In the genomic region with DNA sequence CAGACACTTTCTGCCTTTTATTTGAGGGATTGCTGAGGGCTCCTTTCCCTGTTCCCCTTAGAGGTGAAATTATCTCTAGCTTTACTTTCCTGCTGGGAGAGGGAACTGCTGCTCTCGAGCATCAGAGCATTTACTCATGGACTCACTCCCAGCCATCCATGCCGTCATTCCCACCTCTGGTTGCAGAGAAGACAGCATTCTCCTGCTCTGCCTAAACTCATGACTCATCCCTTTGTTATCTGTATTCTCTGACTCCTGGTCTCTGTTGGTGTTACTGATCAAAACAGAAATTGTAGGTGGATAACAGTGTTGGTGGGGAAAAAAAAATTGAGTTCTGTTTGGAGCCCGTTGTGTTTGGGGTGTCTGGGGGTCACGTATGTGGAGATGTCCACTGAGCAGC, we compare ENCODE assay signal across 12 cellular contexts.
A peak's percentile ranks its signal among the peaks of the same experiment; 100 is the strongest.
DNase-seq lines count a peak whose midpoint lies in the region; ATAC-seq, FAIRE-seq and TF ChIP-seq lines count a peak whose summit lies in the region.
"Had no signal": no experiment of that assay in that cellular context is flagged by ENCODE, and none has a peak within 500 bp of the region (broad histone marks: within the 10 kb centered on the region; RNA-seq: fewer than 3 reads in every experiment).

No MANE protein-coding gene starts in this region.

- H3K4me3 ChIP-seq in fibroblast of pulmonary artery (replicated peaks; ENCODE audit: low read depth, low read length) = no peak overlapping the region
- no peak overlapping the region for H3K4me3 ChIP-seq in neural progenitor cell
- H3K4me3 ChIP-seq: cardiac muscle cell had no signal

- TF ChIP-seq CTCF in fibroblast of pulmonary artery (IDR thresholded peaks at IDR 0.05; ENCODE audit: low read length, missing control alignments) = no peak
- TF ChIP-seq CTCF in neural progenitor cell (IDR thresholded peaks at IDR 0.05) = no peak
- no peak for TF ChIP-seq CTCF in natural killer cell (IDR thresholded peaks at IDR 0.05)

- H3K9ac ChIP-seq in neural progenitor cell = no peak overlapping the region

- H3K9me3 Mint-ChIP-seq in neural progenitor cell = peaks cover 5% of the 10 kb centered on the region
- H3K9me3 Mint-ChIP-seq in natural killer cell = no peaks in the 10 kb centered on the region

- no peaks in the 10 kb centered on the region for H3K36me3 ChIP-seq in neural progenitor cell
- H3K36me3 ChIP-seq: cardiac muscle cell had no signal

- H3K27ac Mint-ChIP-seq in neural progenitor cell = no peak overlapping the region
- no peak overlapping the region for H3K27ac Mint-ChIP-seq in natural killer cell

- H3K4me1 Mint-ChIP-seq in neural progenitor cell (no peaks in the 10 kb centered on the region), natural killer cell (no peaks in the 10 kb centered on the region)

- H3K4me3 Mint-ChIP-seq in neural progenitor cell (no peak overlapping the region), natural killer cell (no peak overlapping the region)

- no peaks in the 10 kb centered on the region for H3K36me3 Mint-ChIP-seq in neural progenitor cell
- H3K36me3 Mint-ChIP-seq in natural killer cell = peaks cover 5% of the 10 kb centered on the region

- intact Hi-C loops in natural killer cell (cut with micrococcal nuclease) = no loop called here

- no peak overlapping the region for H3K4me2 ChIP-seq in neural progenitor cell

- H3K27me3 Mint-ChIP-seq in neural progenitor cell (ENCODE audit: insufficient read depth, low read depth) = peaks cover 11% of the 10 kb centered on the region
- peaks cover 15 to 40% of the 10 kb centered on the region in 2 donors for H3K27me3 Mint-ChIP-seq in natural killer cell (ENCODE audit: low read depth in 2 of 2)

- ATAC-seq in SK-N-SH treated with all-trans-retinoic acid at 6 μM for 48 hours = peak; percentile 81
- ATAC-seq in natural killer cell = no peak

- H3K4me1 ChIP-seq in neural progenitor cell = no peaks in the 10 kb centered on the region

- H2AFZ ChIP-seq in neural progenitor cell (replicated peaks) = no peak overlapping the region

- H3K79me2 ChIP-seq in neural progenitor cell (ENCODE audit: low read depth) = no peaks in the 10 kb centered on the region

- no peaks in the 10 kb centered on the region for H3K9me3 ChIP-seq in neural progenitor cell (ENCODE audit: low read depth)

- peaks cover 8% of the 10 kb centered on the region for H3K27me3 ChIP-seq in neural progenitor cell

- peak; percentile 74 for DNase-seq in A172 (ENCODE audit: low spot score)
- peak; percentile 57 for DNase-seq in H4 (ENCODE audit: low spot score)
- DNase-seq in fibroblast of pulmonary artery (ENCODE audit: low read depth) = peak; percentile 88
- DNase-seq in neural progenitor cell (ENCODE audit: low spot score) = no peak
- DNase-seq in natural killer cell = no peak
- DNase-seq in NCI-H2196 (lab: John Stamatoyannopoulos, UW; ENCODE audit: unreplicated experiment) = no peak
- DNase-seq in frontal cortex (ENCODE audit: low spot score in 2 of 2) = no peak
- DNase-seq: glutamatergic neuron, midbrain, NCI-H1092 had no signal

- H3K27ac ChIP-seq in neural progenitor cell = no peak overlapping the region
- H3K27ac ChIP-seq: cardiac muscle cell had no signal

- no peaks in the 10 kb centered on the region for H4K20me1 ChIP-seq in neural progenitor cell (ENCODE audit: low read depth)

- H3F3A ChIP-seq in neural progenitor cell (ENCODE audit: low read depth) = no peaks in the 10 kb centered on the region

- FAIRE-seq in frontal cortex (lab: Jason Lieb, UNC) = no peak

TF ChIP-seq in SK-N-SH treated with all-trans-retinoic acid at 6 μM for 48 hours, 23 proteins besides CTCF, POLR2A, EP300 and RAD21 (continues in another document):
- TF ChIP-seq, protein P1, sequence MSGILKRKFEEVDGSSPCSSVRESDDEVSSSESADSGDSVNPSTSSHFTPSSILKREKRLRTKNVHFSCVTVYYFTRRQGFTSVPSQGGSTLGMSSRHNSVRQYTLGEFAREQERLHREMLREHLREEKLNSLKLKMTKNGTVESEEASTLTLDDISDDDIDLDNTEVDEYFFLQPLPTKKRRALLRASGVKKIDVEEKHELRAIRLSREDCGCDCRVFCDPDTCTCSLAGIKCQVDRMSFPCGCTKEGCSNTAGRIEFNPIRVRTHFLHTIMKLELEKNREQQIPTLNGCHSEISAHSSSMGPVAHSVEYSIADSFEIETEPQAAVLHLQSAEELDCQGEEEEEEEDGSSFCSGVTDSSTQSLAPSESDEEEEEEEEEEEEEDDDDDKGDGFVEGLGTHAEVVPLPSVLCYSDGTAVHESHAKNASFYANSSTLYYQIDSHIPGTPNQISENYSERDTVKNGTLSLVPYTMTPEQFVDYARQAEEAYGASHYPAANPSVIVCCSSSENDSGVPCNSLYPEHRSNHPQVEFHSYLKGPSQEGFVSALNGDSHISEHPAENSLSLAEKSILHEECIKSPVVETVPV (CRISPR knock-in tag; IDR thresholded peaks at IDR 0.05) = no peak
- TF ChIP-seq GLIS3 (CRISPR knock-in tag; IDR thresholded peaks at IDR 0.05) = no peak
- no peak for TF ChIP-seq CSDC2 (CRISPR knock-in tag; IDR thresholded peaks at IDR 0.05)
- TF ChIP-seq, protein P2, sequence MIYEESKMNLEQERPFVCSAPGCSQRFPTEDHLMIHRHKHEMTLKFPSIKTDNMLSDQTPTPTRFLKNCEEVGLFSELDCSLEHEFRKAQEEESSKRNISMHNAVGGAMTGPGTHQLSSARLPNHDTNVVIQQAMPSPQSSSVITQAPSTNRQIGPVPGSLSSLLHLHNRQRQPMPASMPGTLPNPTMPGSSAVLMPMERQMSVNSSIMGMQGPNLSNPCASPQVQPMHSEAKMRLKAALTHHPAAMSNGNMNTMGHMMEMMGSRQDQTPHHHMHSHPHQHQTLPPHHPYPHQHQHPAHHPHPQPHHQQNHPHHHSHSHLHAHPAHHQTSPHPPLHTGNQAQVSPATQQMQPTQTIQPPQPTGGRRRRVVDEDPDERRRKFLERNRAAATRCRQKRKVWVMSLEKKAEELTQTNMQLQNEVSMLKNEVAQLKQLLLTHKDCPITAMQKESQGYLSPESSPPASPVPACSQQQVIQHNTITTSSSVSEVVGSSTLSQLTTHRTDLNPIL (CRISPR knock-in tag; IDR thresholded peaks at IDR 0.05; ENCODE audit: low read depth) = no peak
- TF ChIP-seq BACH2 (CRISPR knock-in tag; IDR thresholded peaks at IDR 0.05; ENCODE audit: borderline replicate concordance) = no peak
- TF ChIP-seq, protein P3, sequence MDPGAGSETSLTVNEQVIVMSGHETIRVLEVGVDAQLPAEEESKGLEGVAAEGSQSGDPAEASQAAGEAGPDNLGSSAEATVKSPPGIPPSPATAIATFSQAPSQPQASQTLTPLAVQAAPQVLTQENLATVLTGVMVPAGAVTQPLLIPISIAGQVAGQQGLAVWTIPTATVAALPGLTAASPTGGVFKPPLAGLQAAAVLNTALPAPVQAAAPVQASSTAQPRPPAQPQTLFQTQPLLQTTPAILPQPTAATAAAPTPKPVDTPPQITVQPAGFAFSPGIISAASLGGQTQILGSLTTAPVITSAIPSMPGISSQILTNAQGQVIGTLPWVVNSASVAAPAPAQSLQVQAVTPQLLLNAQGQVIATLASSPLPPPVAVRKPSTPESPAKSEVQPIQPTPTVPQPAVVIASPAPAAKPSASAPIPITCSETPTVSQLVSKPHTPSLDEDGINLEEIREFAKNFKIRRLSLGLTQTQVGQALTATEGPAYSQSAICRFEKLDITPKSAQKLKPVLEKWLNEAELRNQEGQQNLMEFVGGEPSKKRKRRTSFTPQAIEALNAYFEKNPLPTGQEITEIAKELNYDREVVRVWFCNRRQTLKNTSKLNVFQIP (CRISPR knock-in tag; IDR thresholded peaks at IDR 0.05; ENCODE audit: borderline replicate concordance, low read depth) = no peak
- TF ChIP-seq ZFP30 (CRISPR knock-in tag; IDR thresholded peaks at IDR 0.05) = 0 out of 2 replicates have a peak, but pooled peaks have one; percentile 2
- TF ChIP-seq ZNF70 (CRISPR knock-in tag; IDR thresholded peaks at IDR 0.05) = no peak
- TF ChIP-seq OSR1 (CRISPR knock-in tag; IDR thresholded peaks at IDR 0.05) = no peak
- no peak for TF ChIP-seq ZNF565 (CRISPR knock-in tag; conservative IDR thresholded peaks at IDR 0.05; ENCODE audit: low read depth)
- TF ChIP-seq, protein P4, sequence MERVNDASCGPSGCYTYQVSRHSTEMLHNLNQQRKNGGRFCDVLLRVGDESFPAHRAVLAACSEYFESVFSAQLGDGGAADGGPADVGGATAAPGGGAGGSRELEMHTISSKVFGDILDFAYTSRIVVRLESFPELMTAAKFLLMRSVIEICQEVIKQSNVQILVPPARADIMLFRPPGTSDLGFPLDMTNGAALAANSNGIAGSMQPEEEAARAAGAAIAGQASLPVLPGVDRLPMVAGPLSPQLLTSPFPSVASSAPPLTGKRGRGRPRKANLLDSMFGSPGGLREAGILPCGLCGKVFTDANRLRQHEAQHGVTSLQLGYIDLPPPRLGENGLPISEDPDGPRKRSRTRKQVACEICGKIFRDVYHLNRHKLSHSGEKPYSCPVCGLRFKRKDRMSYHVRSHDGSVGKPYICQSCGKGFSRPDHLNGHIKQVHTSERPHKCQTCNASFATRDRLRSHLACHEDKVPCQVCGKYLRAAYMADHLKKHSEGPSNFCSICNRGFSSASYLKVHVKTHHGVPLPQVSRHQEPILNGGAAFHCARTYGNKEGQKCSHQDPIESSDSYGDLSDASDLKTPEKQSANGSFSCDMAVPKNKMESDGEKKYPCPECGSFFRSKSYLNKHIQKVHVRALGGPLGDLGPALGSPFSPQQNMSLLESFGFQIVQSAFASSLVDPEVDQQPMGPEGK (CRISPR knock-in tag; IDR thresholded peaks at IDR 0.05; ENCODE audit: borderline replicate concordance) = no peak
- no peak for TF ChIP-seq ZC3H10 (CRISPR knock-in tag; IDR thresholded peaks at IDR 0.05)

Comparison
In these comparisons a context has a peak if more than half of its experiments do, and no peak if none do; other contexts are left out.
1. DNase-seq: peak in A172 (single experiment), H4 (single experiment) and fibroblast of pulmonary artery (single experiment); none in neural progenitor cell (single experiment), natural killer cell (single experiment), NCI-H2196 (single experiment) and frontal cortex (0 of 2).